Comparison of ENCODE assay signal across 10 cellular contexts in genomic region chrY:25037496-25037895, GRCh38. TPM values are rescaled to one million over a fixed set of nuclear protein-coding genes. Genes with fewer than 3 reads are reported as not detected.
"Had no signal": no experiment of that assay in that cellular context is flagged by ENCODE, and none has a peak within 500 bp of the region (broad histone marks: within the 10 kb centered on the region; RNA-seq: fewer than 3 reads in every experiment).

No MANE protein-coding gene starts in this region.

RNA-seq across cellular contexts. Expression of gene BPY2C, which starts 14.4 kb away (rescaled TPM):
- total RNA-seq: OCI-LY7, PC-3, PC-9, Peyer's patch, Right ventricle myocardium inferior, Right ventricle myocardium superior, RPMI7951, SJCRH30, SJSA1, SK-MEL-5 had no signal
